In genomic region chr2:238389985-238390682, GRCh38 we compare ENCODE assay signal across 12 cellular contexts. TPM values are rescaled to one million over a fixed set of nuclear protein-coding genes. Genes with fewer than 3 reads are reported as not detected.
A peak's percentile ranks its signal among the peaks of the same experiment; 100 is the strongest.
DNase-seq lines count a peak whose midpoint lies in the region; ATAC-seq and TF ChIP-seq lines count a peak whose summit lies in the region.
"Had no signal": no experiment of that assay in that cellular context is flagged by ENCODE, and none has a peak within 500 bp of the region (broad histone marks: within the 10 kb centered on the region; RNA-seq: fewer than 3 reads in every experiment).

No MANE protein-coding gene starts in this region.

- H3K27me3 Mint-ChIP-seq in brain, result no peaks in the 10 kb centered on the region
- H3K27me3 Mint-ChIP-seq: activated naive CD4-positive, alpha-beta T cell treated with anti-CD3 and anti-CD28 coated beads, Interleukin-2, amount 50 U/mL, for 24 hours; B cell had no signal

- no peaks in the 10 kb centered on the region for H3K9me3 ChIP-seq in lung (ENCODE audit: control insufficient read depth in 2 of 2, insufficient read depth in 1 of 2, low read length in 1 of 2)

- no peaks in the 10 kb centered on the region for H3K36me3 ChIP-seq in lung (ENCODE audit: control insufficient read depth in 2 of 2, insufficient read depth in 2 of 2, low read length in 2 of 2)

- no peaks in the 10 kb centered on the region for H3K9me3 Mint-ChIP-seq in brain
- H3K9me3 Mint-ChIP-seq: activated naive CD4-positive, alpha-beta T cell treated with anti-CD3 and anti-CD28 coated beads, Interleukin-2, amount 50 U/mL, for 24 hours had no signal

- no peak overlapping the region for H3K4me3 ChIP-seq in lung

- peaks cover 26% of the 10 kb centered on the region for H3K36me3 Mint-ChIP-seq in brain
- H3K36me3 Mint-ChIP-seq: activated naive CD4-positive, alpha-beta T cell treated with anti-CD3 and anti-CD28 coated beads, Interleukin-2, amount 50 U/mL, for 24 hours had no signal

- H3K27ac ChIP-seq in lung (ENCODE audit: low read depth in 1 of 2, low read length in 1 of 2), result peak overlapping the region; percentile 50 to 79

- DNase-seq in COR-L47 (lab: John Stamatoyannopoulos, UW), result peak; percentile 47
- peak; percentile 49 for DNase-seq in NCI-H187 treated with DMSO at 0.1 percent for 48 hours (lab: John Stamatoyannopoulos, UW)
- DNase-seq in lung (ENCODE audit: low spot score), result peak; percentile 76
- no peak for DNase-seq in amygdala (lab: John Stamatoyannopoulos, UW)
- no peak for DNase-seq in Kasumi-1 (lab: John Stamatoyannopoulos, UW)
- DNase-seq in SW 1271 (lab: John Stamatoyannopoulos, UW), result no peak
- DNase-seq: NCI-H524 treated with DMSO at 0.1 percent for 48 hours; stimulated activated CD4-positive, alpha-beta T cell treated with anti-CD3 and anti-CD28 coated beads, Interleukin-4, amount 100 ng/mL, for 24 hours had no signal

- peak overlapping the region in 3 of 5 experiments; percentile 40 to 78 (median 46) for H3K27ac Mint-ChIP-seq in brain
- H3K27ac Mint-ChIP-seq: activated naive CD4-positive, alpha-beta T cell treated with anti-CD3 and anti-CD28 coated beads, Interleukin-2, amount 50 U/mL, for 24 hours; B cell had no signal

- TF ChIP-seq CTCF in brain (conservative IDR thresholded peaks at IDR 0.05) (no peak), lung (IDR thresholded peaks at IDR 0.05; ENCODE audit: control extremely low read depth, extremely low read depth) (no peak)

- H3K4me1 ChIP-seq in lung (ENCODE audit: control insufficient read depth in 2 of 2, insufficient read depth in 2 of 2, low read length in 2 of 2), result peaks cover 2 to 3% of the 10 kb centered on the region in 2 donors

- H3K27me3 ChIP-seq in lung (ENCODE audit: control insufficient read depth, insufficient read depth), result no peaks in the 10 kb centered on the region

- no peak overlapping the region for H3K4me3 Mint-ChIP-seq in brain
- H3K4me3 Mint-ChIP-seq: activated naive CD4-positive, alpha-beta T cell treated with anti-CD3 and anti-CD28 coated beads, Interleukin-2, amount 50 U/mL, for 24 hours; B cell had no signal

- peak; percentile 72 for ATAC-seq in lung (ENCODE audit: insufficient read depth, low FRiP score)
- no peak for ATAC-seq in HG03097 (IDR thresholded peaks at IDR 0.05; ENCODE audit: low FRiP score, unreplicated experiment)

- H3K4me1 Mint-ChIP-seq in brain, result peaks cover 15% of the 10 kb centered on the region
- H3K4me1 Mint-ChIP-seq: activated naive CD4-positive, alpha-beta T cell treated with anti-CD3 and anti-CD28 coated beads, Interleukin-2, amount 50 U/mL, for 24 hours; B cell had no signal

- 37 to 46% methylated on average over 11 of the region's 11 CpGs for WGBS in lung, 2 donors

RNA-seq across cellular contexts. Expression of gene ASB1, which starts 36.6 kb away (rescaled TPM):
- 25.8 TPM for polyA plus RNA-seq in brain (ENCODE audit: insufficient read depth, low read depth, low replicate concordance)
- 10 to 100 TPM; 18.2 to 34.9 TPM for total RNA-seq in lung
- polyA plus RNA-seq in lung, result 10 to 100 TPM; 17.7 to 22.9 TPM

Comparison
In these comparisons a context has a peak if more than half of its experiments do, and no peak if none do; other contexts are left out.
1. DNase-seq: peak in COR-L47 (single experiment), NCI-H187 treated with DMSO at 0.1 percent for 48 hours (single experiment) and lung (single experiment); none in amygdala (0 of 56), Kasumi-1 (0 of 2) and SW 1271 (0 of 2).